In genomic region chr2:11038641-11039040, GRCh38 we compare ENCODE assay signal across 29 cellular contexts.
"Had no signal": no experiment of that assay in that cellular context is flagged by ENCODE, and none has a peak within 500 bp of the region (broad histone marks: within the 10 kb centered on the region; RNA-seq: fewer than 3 reads in every experiment).

No MANE protein-coding gene starts in this region.

- H3K36me3 ChIP-seq: colonic mucosa, esophagus muscularis mucosa, esophagus squamous epithelium, gastrocnemius medialis, gastroesophageal sphincter, heart left ventricle, heart right ventricle had no signal

- H3K4me1 Mint-ChIP-seq: endodermal cell had no signal

- ATAC-seq: effector memory CD8-positive, alpha-beta T cell; esophagus mucosa; foreskin keratinocyte; gastrocnemius medialis; gastroesophageal sphincter; heart left ventricle; heart right ventricle had no signal

- H3K27ac Mint-ChIP-seq: dendritic cell treated with granulocyte-macrophage colony-stimulating factor and Interleukin-4, amounts not matched to agents 40 ng/mL and 50 ng/mL, for 4 days; effector memory CD8-positive, alpha-beta T cell; endodermal cell had no signal

- H3K4me3 Mint-ChIP-seq: dendritic cell treated with granulocyte-macrophage colony-stimulating factor and Interleukin-4, amounts not matched to agents 40 ng/mL and 50 ng/mL, for 4 days; effector memory CD8-positive, alpha-beta T cell; endodermal cell had no signal

- H3K4me1 ChIP-seq: colonic mucosa, esophagus muscularis mucosa, esophagus squamous epithelium, foreskin keratinocyte, gastrocnemius medialis, gastroesophageal sphincter, heart left ventricle, heart right ventricle had no signal

- FAIRE-seq: colon, endometrium, endothelial cell of umbilical vein, frontal cortex had no signal

- H3K27me3 ChIP-seq: colonic mucosa, dorsolateral prefrontal cortex, heart left ventricle had no signal

- H3K9me3 ChIP-seq: colonic mucosa had no signal

- H3K27ac ChIP-seq: colonic mucosa, coronary artery, dorsolateral prefrontal cortex, epithelial cell of prostate, esophagus muscularis mucosa, esophagus squamous epithelium, foreskin keratinocyte, gastrocnemius medialis, gastroesophageal sphincter, heart left ventricle, heart right ventricle had no signal

- H3K4me3 ChIP-seq: colonic mucosa, coronary artery, dorsolateral prefrontal cortex, esophagus muscularis mucosa, esophagus squamous epithelium, gastrocnemius medialis, gastroesophageal sphincter, heart left ventricle, heart right ventricle had no signal

- DNase-seq: colonic mucosa; cortex of kidney; dermis blood vessel endothelial cell; dorsolateral prefrontal cortex; effector CD4-positive, alpha-beta T cell; effector CD8-positive, alpha-beta T cell; effector memory CD4-positive, alpha-beta T cell; effector memory CD8-positive, alpha-beta T cell; endodermal cell; erythroblast; esophagus squamous epithelium; foreskin fibroblast; foreskin keratinocyte; foreskin melanocyte; gastrocnemius medialis; glutamatergic neuron; head of caudate nucleus; heart left ventricle; heart right ventricle had no signal
